In the genomic region with DNA sequence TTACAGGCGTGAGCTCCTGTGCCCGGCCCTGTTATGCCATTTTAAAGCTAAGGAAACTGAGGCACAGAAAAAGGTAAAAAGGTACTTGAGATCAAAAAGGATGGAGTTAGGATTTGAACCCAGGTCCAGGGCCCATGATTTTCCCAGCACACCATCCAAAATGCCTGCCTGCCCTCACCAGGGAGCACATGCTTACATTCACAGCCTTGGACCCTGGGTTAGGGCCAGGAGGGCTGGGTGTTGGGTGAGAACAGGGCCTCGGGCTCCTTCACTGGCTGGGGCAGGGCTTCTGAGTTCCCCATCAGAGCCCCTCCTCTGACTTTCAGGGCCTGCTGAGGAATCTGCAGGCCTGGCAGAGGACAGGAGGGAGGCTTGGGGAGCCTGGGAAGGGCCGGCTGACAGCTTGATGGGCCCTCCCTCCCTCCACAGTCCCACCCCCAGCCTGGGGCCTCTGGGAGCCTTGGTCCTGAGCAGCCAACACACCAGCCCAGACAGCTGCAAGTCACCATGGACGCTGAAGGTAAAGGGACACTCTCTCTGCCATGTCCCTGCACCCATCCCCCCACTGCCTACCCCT, we compare ENCODE assay signal across 8 cellular contexts. TPM values are rescaled to one million over a fixed set of nuclear protein-coding genes. Genes with fewer than 3 reads are reported as not detected.
DNase-seq lines count a peak whose midpoint lies in the region; ATAC-seq, FAIRE-seq and TF ChIP-seq lines count a peak whose summit lies in the region.

A gene (plus strand): TSS at position 490 of the 577 bp plus-strand sequence. CDS start 18 bp downstream, at position 508.

- ATAC-seq in upper lobe of left lung (ENCODE audit: low FRiP score in 2 of 2) (peak; percentile 37 to 63), GM21367 (IDR thresholded peaks at IDR 0.05; ENCODE audit: unreplicated experiment) (no peak)

- TF ChIP-seq POLR2A in GM12891 (IDR thresholded peaks at IDR 0.05; ENCODE audit: low read depth, low read length) (no peak), upper lobe of left lung (IDR thresholded peaks at IDR 0.05) (no peak)

- POLR2A ChIA-PET in A673 (lab: Charles Lee; ENCODE audit: low non-redundant PET): no interaction called here

- no peak for TF ChIP-seq EP300 in upper lobe of left lung (IDR thresholded peaks at IDR 0.05)

- H3K27ac ChIP-seq in A673 (ENCODE audit: low read depth, low read length, poor library complexity, severe bottlenecking) (peak within 1 kb of the TSS; percentile 82), upper lobe of left lung (peak within 1 kb of the TSS in 3 of 4 donors; percentile 37 to 65 (median 54))

- DNase-seq in A673 (ENCODE audit: low spot score): peak; percentile 70
- peak; percentile 62 for DNase-seq in GM12891 (ENCODE audit: insufficient read length, low spot score)
- peak; percentile 70 for DNase-seq in RPMI7951 (ENCODE audit: low read depth)
- peak; percentile 88 for DNase-seq in ecto neural progenitor cell (ENCODE audit: low spot score)
- DNase-seq in medulla oblongata (ENCODE audit: extremely low spot score): peak; percentile 60
- no peak for DNase-seq in upper lobe of left lung
- no peak for DNase-seq in activated CD8-positive, alpha-beta memory T cell treated with anti-CD3 and anti-CD28 coated beads for 24 hours

- H3K36me3 ChIP-seq in A673 (ENCODE audit: insufficient read depth, low read length, poor library complexity, severe bottlenecking) (no peaks in the 10 kb centered on the region), upper lobe of left lung (no peaks in the 10 kb centered on the region)

- TF ChIP-seq CTCF in A673 (conservative IDR thresholded peaks at IDR 0.05; ENCODE audit: low read depth, low read length) (no peak), upper lobe of left lung (IDR thresholded peaks at IDR 0.05) (no peak)

- 65 to 77% methylated on average over 3 to 5 of the region's 5 CpGs for WGBS in upper lobe of left lung, 2 donors

- intact Hi-C loops in A673 (cut with micrococcal nuclease; ENCODE audit: unreplicated experiment): no loop called here

- H3K4me1 ChIP-seq in A673 (ENCODE audit: insufficient read depth, low read length, poor library complexity, severe bottlenecking) (peaks cover 10% of the 10 kb centered on the region), upper lobe of left lung (peaks cover 0 to 11% (median 8%) of the 10 kb centered on the region in 4 donors)

- H3K4me3 ChIP-seq in A673 (ENCODE audit: low read depth, low read length, poor library complexity, severe bottlenecking) (peak within 1 kb of the TSS; percentile 40), upper lobe of left lung (peak within 1 kb of the TSS in 3 of 4 donors; percentile 23 to 41 (median 38))

- no peaks in the 10 kb centered on the region for H3K27me3 ChIP-seq in A673 (replicated peaks; ENCODE audit: insufficient read depth, low read depth, low read length, poor library complexity)
- no peaks in the 10 kb centered on the region for H3K27me3 ChIP-seq in upper lobe of left lung

- H3K9me3 ChIP-seq in A673 (ENCODE audit: low read depth, low read length, poor library complexity, severe bottlenecking) (no peaks in the 10 kb centered on the region), upper lobe of left lung (no peaks in the 10 kb centered on the region)

- FAIRE-seq in GM12891 (lab: Jason Lieb, UNC): peak; percentile 26

- no TSS peak for BruUV-seq in A673 (replicated peaks; lab: Mats Ljungman, UMichigan)

- CTCF ChIA-PET in A673 (lab: Charles Lee): interaction anchor here (1.8 kb wide), 1 partner anchor 13 kb away, joined by 5 read pairs; no protein-coding TSS in a partner anchor

TF ChIP-seq in GM12891, 5 proteins besides CTCF, POLR2A, EP300 and RAD21:
- TF ChIP-seq SPI1 (IDR thresholded peaks at IDR 0.05; ENCODE audit: low read depth, low read length) (no peak), POLR2AphosphoS5 (IDR thresholded peaks at IDR 0.05; ENCODE audit: low read depth, low read length) (no peak), POU2F2 (IDR thresholded peaks at IDR 0.05; ENCODE audit: low read depth, low read length) (no peak), PAX5 (IDR thresholded peaks at IDR 0.05; ENCODE audit: insufficient read depth, low read length, severe bottlenecking) (no peak), TAF1 (IDR thresholded peaks at IDR 0.05; ENCODE audit: low read depth, low read length) (no peak)
TF ChIP-seq in GM12891: peak in this region for 0.

RNA-seq across cellular contexts. Expression of the gene that starts here (rescaled TPM):
- total RNA-seq in A673 (2021) (31.1 and 48.3 TPM in 2 replicates), upper lobe of left lung (10 to 100 TPM in 3 of 6 donors, 1 to 10 TPM in 3; 4.8 to 17.8 (median 9.8) TPM)
- 38.4 TPM for polyA plus RNA-seq in GM12891 (2012; ENCODE audit: low read depth, missing spikeins)
- total RNA-seq in RPMI7951 (2014; rRNA removed; shearing (Covaris generic)): 18.4 and 23.7 TPM in 2 replicates

Comparison
In these comparisons a context has a peak if more than half of its experiments do, and no peak if none do; other contexts are left out.
1. DNase-seq: peak in A673 (single experiment), GM12891 (single experiment), RPMI7951 (single experiment), ecto neural progenitor cell (single experiment) and medulla oblongata (single experiment); none in upper lobe of left lung (0 of 2) and activated CD8-positive, alpha-beta memory T cell treated with anti-CD3 and anti-CD28 coated beads for 24 hours (single experiment).